8 cellular contexts compared by ENCODE assay signal in the genomic region with DNA sequence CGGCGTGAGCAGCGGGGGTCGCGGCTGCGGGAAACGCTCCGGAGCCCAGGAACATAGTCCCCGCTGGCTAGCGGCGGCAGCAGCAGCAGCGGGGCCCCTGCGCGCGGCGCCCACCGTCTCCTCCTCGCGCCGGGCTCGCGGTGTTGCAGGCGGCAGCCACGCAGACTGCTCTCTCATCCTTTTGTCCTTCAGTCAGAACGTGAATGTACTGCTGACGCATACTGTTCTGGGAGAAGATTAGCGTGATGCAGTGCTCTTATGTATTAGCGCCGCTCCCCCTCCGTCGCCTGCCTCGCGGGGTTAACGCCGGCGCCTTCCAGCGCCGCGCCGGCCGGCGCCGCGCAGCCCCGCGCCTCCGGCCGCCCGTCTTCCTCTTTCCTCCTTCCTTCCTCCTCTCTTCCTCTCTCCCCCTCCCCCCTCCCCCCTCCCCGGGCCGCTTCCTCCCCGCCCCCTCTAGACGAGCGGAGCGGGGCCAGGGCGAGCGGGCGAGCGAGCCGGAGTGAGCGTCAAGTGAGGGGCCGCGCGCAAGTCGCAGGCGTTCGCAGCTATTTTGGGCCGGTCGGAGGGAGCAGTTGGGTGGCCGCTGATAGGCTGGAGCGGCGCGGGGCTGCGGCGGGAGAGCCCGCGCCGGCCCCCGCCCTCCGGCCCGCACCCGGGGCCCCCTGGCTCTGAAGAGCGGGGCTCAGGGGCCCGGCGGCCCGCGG. TPM values are rescaled to one million over a fixed set of nuclear protein-coding genes. Genes with fewer than 3 reads are reported as not detected.
DNase-seq lines count a peak whose midpoint lies in the region; ATAC-seq, FAIRE-seq and TF ChIP-seq lines count a peak whose summit lies in the region.

No MANE protein-coding gene starts in this region.

- H3K9ac ChIP-seq in Karpas-422 (ENCODE audit: low read length) (peak overlapping the region; percentile 80), kidney (ENCODE audit: low read length in 2 of 2) (no peak overlapping the region)

- POLR2A ChIA-PET in CD8-positive, alpha-beta memory T cell (lab: Charles Lee), result no interaction called here

- H3K4me3 ChIP-seq in CD8-positive, alpha-beta memory T cell (ENCODE audit: low read length), result peak overlapping the region; percentile 34
- H3K4me3 ChIP-seq in Karpas-422 (ENCODE audit: low read length), result peak overlapping the region; percentile 71
- peak overlapping the region; percentile 49 to 60 for H3K4me3 ChIP-seq in kidney (ENCODE audit: low read length in 2 of 2)

- peak overlapping the region; percentile 83 to 94 (median 89) for H3K4me3 Mint-ChIP-seq in CD8-positive, alpha-beta memory T cell

- no peaks in the 10 kb centered on the region for H3K9me3 Mint-ChIP-seq in CD8-positive, alpha-beta memory T cell

- intact Hi-C loops in kidney (cut with DNase I), result no loop called here

- peak overlapping the region in 2 of 8 donors; percentile 80 to 82 for H3K27ac Mint-ChIP-seq in CD8-positive, alpha-beta memory T cell

- peaks cover 15% of the 10 kb centered on the region in 2 donors for H3K27me3 Mint-ChIP-seq in CD8-positive, alpha-beta memory T cell

- H3K4me2 ChIP-seq in Karpas-422 (ENCODE audit: low read depth, low read length, poor library complexity, severe bottlenecking), result peak overlapping the region; percentile 67

- H2AFZ ChIP-seq in Karpas-422 (ENCODE audit: low read length), result no peak overlapping the region

- H3K27ac ChIP-seq in CD8-positive, alpha-beta memory T cell (ENCODE audit: low read depth, low read length), result no peak overlapping the region
- H3K27ac ChIP-seq in Karpas-422 (ENCODE audit: low read length), result peak overlapping the region; percentile 83
- no peak overlapping the region for H3K27ac ChIP-seq in kidney (ENCODE audit: low read depth in 2 of 2, low read length in 2 of 2)

- no peaks in the 10 kb centered on the region for H3K4me1 ChIP-seq in CD8-positive, alpha-beta memory T cell (ENCODE audit: insufficient read depth, low read length)
- H3K4me1 ChIP-seq in Karpas-422 (ENCODE audit: low read length), result peaks cover 83% of the 10 kb centered on the region
- H3K4me1 ChIP-seq in kidney (ENCODE audit: control insufficient read depth in 1 of 2, insufficient read depth in 1 of 2, low read depth in 1 of 2, low read length in 2 of 2), result peaks cover 0 to 2% of the 10 kb centered on the region in 2 donors

- peaks cover 20% of the 10 kb centered on the region for H4K20me1 ChIP-seq in Karpas-422 (ENCODE audit: insufficient read depth, low read depth, low read length)

- peak; percentile 69 for ATAC-seq in GM21360 (IDR thresholded peaks at IDR 0.05; ENCODE audit: unreplicated experiment)

- H3K27me3 ChIP-seq in CD8-positive, alpha-beta memory T cell (ENCODE audit: insufficient read depth, low read length, poor library complexity, severe bottlenecking), result no peaks in the 10 kb centered on the region
- H3K27me3 ChIP-seq in Karpas-422 (ENCODE audit: low read length), result no peaks in the 10 kb centered on the region

- H3K36me3 Mint-ChIP-seq in CD8-positive, alpha-beta memory T cell, result peaks cover 8 to 10% (median 9%) of the 10 kb centered on the region in 3 donors

- no peaks in the 10 kb centered on the region for H3K9me2 ChIP-seq in Karpas-422 (replicated peaks; ENCODE audit: insufficient read depth, low read length)

- CTCF ChIA-PET in CD8-positive, alpha-beta memory T cell (lab: Charles Lee), result interaction anchor here (1.2 kb wide), 1 partner anchor 13 kb away, joined by 3 read pairs; no protein-coding TSS in a partner anchor

- peak; percentile 8 to 65 (median 52) for DNase-seq in CD8-positive, alpha-beta memory T cell
- DNase-seq in Karpas-422 (peak; percentile 92), cerebellum (ENCODE audit: low spot score) (peak; percentile 83), kidney (peak; percentile 73), inferior parietal cortex (ENCODE audit: extremely low spot score) (no peak)
- DNase-seq in activated CD4-positive, CD25-positive, alpha-beta regulatory T cell (lab: John Stamatoyannopoulos, UW), result peak in 3 of 4 experiments; percentile 13 to 27 (median 24)
- DNase-seq in stimulated activated CD4-positive, alpha-beta T cell treated with anti-CD3 and anti-CD28 coated beads, Interleukin-1b, Interleukin-23, amount 100 ng/mL, for 48 hours, result peak; percentile 75

- no peak for TF ChIP-seq CTCF in kidney (IDR thresholded peaks at IDR 0.05; ENCODE audit: borderline replicate concordance, extremely low read depth, insufficient read depth)

- peaks cover 57% of the 10 kb centered on the region for H3K79me2 ChIP-seq in Karpas-422 (ENCODE audit: low read length)

- FAIRE-seq in kidney (lab: Jason Lieb, UNC), result no peak

- peaks cover 20 to 23% (median 20%) of the 10 kb centered on the region in 3 donors for H3K4me1 Mint-ChIP-seq in CD8-positive, alpha-beta memory T cell

- H3K36me3 ChIP-seq in CD8-positive, alpha-beta memory T cell (ENCODE audit: insufficient read depth, low read length), result peaks cover 5% of the 10 kb centered on the region
- H3K36me3 ChIP-seq in Karpas-422 (ENCODE audit: insufficient read depth, low read length), result peaks cover 8% of the 10 kb centered on the region
- no peaks in the 10 kb centered on the region for H3K36me3 ChIP-seq in kidney (ENCODE audit: control insufficient read depth in 1 of 2, insufficient read depth in 2 of 2, low read length in 2 of 2)

- H3K9me3 ChIP-seq in CD8-positive, alpha-beta memory T cell (ENCODE audit: low read length), result no peaks in the 10 kb centered on the region
- H3K9me3 ChIP-seq in Karpas-422 (ENCODE audit: low read length) (no peaks in the 10 kb centered on the region), kidney (ENCODE audit: control insufficient read depth in 1 of 2, low read length in 2 of 2) (no peaks in the 10 kb centered on the region)

RNA-seq across cellular contexts. Expression of a gene that starts 0.8 kb away (rescaled TPM):
- under 1 TPM; 0.15 to 0.51 TPM for total RNA-seq in CD8-positive, alpha-beta memory T cell
- not detected for polyA plus RNA-seq in CD8-positive, alpha-beta memory T cell
- total RNA-seq in Karpas-422 (2014; rRNA removed; shearing (Covaris generic); ENCODE audit: low replicate concordance), result 39.6 and 52.0 TPM in 2 replicates
- total RNA-seq in cerebellum (21.4 TPM), kidney (1.6 TPM)
- polyA plus RNA-seq in kidney (ENCODE audit: insufficient read depth, low read depth, low replicate concordance), result 3.2 TPM
